Comparison of ENCODE assay signal across 11 cellular contexts in genomic region chr6:1878330-1878729, GRCh38.
"Had no signal": no experiment of that assay in that cellular context is flagged by ENCODE, and none has a peak within 500 bp of the region (broad histone marks: within the 10 kb centered on the region; RNA-seq: fewer than 3 reads in every experiment).

No MANE protein-coding gene starts in this region.

- H3K4me3 Mint-ChIP-seq: GM23338, H9, HFFc6 had no signal

- H3K9me3 ChIP-seq: HAP-1 had no signal

- H2AFZ ChIP-seq: GM23248, GM23338 had no signal

- H3K36me3 ChIP-seq: HAP-1 had no signal

- H3K9me3 Mint-ChIP-seq: GM23338, H9, HFFc6 had no signal

- H3K27ac ChIP-seq: GM23248 had no signal

- H3K27ac Mint-ChIP-seq: GM23338, H9, HFFc6 had no signal

- ATAC-seq: GM23338, HCT116 had no signal

- H3K4me3 ChIP-seq: GM23248, GM23338, HAP-1 had no signal

- DNase-seq: GM23248, GOT3, H7, H9, HCEC 1CT, HFFc6 had no signal

- FAIRE-seq: H1, H54 had no signal

- H3K9ac ChIP-seq: GM23248 had no signal

- H3K4me2 ChIP-seq: GM23338 had no signal
